In the genomic region with DNA sequence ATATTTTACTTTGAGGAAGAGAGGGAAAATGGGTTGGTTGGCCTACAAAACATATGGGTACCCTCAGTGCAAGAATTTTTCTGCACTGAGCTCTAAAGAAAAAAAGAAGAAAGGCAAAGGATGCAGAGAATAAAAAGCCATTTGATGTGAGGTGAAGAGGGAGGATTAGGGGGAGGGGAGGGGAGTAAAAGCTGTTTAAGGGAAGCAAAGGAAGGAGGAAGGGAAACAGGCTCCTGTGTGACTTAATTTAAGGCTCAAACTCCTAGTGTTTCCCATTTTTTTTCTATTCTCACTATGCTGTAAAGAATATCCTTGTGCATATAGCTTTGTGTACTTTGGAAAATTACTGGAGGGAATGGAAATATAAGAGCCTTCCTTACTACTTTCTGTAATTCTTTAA, we compare ENCODE assay signal across 1 cellular context.
TF ChIP-seq lines count a peak whose summit lies in the region.

No MANE protein-coding gene starts in this region.

TF ChIP-seq in GM23338, 12 proteins besides CTCF, POLR2A, EP300 and RAD21 (continued from another document):
- TF ChIP-seq, protein P1, sequence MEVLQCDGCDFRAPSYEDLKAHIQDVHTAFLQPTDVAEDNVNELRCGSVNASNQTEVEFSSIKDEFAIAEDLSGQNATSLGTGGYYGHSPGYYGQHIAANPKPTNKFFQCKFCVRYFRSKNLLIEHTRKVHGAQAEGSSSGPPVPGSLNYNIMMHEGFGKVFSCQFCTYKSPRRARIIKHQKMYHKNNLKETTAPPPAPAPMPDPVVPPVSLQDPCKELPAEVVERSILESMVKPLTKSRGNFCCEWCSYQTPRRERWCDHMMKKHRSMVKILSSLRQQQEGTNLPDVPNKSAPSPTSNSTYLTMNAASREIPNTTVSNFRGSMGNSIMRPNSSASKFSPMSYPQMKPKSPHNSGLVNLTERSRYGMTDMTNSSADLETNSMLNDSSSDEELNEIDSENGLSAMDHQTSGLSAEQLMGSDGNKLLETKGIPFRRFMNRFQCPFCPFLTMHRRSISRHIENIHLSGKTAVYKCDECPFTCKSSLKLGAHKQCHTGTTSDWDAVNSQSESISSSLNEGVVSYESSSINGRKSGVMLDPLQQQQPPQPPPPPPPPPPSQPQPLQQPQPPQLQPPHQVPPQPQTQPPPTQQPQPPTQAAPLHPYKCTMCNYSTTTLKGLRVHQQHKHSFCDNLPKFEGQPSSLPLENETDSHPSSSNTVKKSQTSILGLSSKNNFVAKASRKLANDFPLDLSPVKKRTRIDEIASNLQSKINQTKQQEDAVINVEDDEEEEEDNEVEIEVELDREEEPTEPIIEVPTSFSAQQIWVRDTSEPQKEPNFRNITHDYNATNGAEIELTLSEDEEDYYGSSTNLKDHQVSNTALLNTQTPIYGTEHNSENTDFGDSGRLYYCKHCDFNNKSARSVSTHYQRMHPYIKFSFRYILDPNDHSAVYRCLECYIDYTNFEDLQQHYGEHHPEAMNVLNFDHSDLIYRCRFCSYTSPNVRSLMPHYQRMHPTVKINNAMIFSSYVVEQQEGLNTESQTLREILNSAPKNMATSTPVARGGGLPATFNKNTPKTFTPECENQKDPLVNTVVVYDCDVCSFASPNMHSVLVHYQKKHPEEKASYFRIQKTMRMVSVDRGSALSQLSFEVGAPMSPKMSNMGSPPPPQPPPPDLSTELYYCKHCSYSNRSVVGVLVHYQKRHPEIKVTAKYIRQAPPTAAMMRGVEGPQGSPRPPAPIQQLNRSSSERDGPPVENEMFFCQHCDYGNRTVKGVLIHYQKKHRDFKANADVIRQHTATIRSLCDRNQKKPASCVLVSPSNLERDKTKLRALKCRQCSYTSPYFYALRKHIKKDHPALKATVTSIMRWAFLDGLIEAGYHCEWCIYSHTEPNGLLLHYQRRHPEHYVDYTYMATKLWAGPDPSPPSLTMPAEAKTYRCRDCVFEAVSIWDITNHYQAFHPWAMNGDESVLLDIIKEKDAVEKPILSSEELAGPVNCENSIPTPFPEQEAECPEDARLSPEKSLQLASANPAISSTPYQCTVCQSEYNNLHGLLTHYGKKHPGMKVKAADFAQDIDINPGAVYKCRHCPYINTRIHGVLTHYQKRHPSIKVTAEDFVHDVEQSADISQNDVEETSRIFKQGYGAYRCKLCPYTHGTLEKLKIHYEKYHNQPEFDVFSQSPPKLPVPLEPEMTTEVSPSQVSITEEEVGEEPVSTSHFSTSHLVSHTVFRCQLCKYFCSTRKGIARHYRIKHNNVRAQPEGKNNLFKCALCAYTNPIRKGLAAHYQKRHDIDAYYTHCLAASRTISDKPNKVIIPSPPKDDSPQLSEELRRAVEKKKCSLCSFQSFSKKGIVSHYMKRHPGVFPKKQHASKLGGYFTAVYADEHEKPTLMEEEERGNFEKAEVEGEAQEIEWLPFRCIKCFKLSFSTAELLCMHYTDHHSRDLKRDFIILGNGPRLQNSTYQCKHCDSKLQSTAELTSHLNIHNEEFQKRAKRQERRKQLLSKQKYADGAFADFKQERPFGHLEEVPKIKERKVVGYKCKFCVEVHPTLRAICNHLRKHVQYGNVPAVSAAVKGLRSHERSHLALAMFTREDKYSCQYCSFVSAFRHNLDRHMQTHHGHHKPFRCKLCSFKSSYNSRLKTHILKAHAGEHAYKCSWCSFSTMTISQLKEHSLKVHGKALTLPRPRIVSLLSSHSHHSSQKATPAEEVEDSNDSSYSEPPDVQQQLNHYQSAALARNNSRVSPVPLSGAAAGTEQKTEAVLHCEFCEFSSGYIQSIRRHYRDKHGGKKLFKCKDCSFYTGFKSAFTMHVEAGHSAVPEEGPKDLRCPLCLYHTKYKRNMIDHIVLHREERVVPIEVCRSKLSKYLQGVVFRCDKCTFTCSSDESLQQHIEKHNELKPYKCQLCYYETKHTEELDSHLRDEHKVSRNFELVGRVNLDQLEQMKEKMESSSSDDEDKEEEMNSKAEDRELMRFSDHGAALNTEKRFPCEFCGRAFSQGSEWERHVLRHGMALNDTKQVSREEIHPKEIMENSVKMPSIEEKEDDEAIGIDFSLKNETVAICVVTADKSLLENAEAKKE (CRISPR knock-in tag; IDR thresholded peaks at IDR 0.05), result no peak
- TF ChIP-seq NANOG (IDR thresholded peaks at IDR 0.05; ENCODE audit: borderline replicate concordance), result no peak
- TF ChIP-seq CREB1 (CRISPR knock-in tag; IDR thresholded peaks at IDR 0.05; ENCODE audit: low read depth), result no peak
- TF ChIP-seq, protein P2, sequence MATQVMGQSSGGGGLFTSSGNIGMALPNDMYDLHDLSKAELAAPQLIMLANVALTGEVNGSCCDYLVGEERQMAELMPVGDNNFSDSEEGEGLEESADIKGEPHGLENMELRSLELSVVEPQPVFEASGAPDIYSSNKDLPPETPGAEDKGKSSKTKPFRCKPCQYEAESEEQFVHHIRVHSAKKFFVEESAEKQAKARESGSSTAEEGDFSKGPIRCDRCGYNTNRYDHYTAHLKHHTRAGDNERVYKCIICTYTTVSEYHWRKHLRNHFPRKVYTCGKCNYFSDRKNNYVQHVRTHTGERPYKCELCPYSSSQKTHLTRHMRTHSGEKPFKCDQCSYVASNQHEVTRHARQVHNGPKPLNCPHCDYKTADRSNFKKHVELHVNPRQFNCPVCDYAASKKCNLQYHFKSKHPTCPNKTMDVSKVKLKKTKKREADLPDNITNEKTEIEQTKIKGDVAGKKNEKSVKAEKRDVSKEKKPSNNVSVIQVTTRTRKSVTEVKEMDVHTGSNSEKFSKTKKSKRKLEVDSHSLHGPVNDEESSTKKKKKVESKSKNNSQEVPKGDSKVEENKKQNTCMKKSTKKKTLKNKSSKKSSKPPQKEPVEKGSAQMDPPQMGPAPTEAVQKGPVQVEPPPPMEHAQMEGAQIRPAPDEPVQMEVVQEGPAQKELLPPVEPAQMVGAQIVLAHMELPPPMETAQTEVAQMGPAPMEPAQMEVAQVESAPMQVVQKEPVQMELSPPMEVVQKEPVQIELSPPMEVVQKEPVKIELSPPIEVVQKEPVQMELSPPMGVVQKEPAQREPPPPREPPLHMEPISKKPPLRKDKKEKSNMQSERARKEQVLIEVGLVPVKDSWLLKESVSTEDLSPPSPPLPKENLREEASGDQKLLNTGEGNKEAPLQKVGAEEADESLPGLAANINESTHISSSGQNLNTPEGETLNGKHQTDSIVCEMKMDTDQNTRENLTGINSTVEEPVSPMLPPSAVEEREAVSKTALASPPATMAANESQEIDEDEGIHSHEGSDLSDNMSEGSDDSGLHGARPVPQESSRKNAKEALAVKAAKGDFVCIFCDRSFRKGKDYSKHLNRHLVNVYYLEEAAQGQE (IDR thresholded peaks at IDR 0.05; ENCODE audit: unreplicated experiment), result no peak
- no peak for TF ChIP-seq EZH2 (IDR thresholded peaks at IDR 0.05; ENCODE audit: low read depth, unreplicated experiment)
